Comparison of ENCODE assay signal across 8 cellular contexts in the genomic region with DNA sequence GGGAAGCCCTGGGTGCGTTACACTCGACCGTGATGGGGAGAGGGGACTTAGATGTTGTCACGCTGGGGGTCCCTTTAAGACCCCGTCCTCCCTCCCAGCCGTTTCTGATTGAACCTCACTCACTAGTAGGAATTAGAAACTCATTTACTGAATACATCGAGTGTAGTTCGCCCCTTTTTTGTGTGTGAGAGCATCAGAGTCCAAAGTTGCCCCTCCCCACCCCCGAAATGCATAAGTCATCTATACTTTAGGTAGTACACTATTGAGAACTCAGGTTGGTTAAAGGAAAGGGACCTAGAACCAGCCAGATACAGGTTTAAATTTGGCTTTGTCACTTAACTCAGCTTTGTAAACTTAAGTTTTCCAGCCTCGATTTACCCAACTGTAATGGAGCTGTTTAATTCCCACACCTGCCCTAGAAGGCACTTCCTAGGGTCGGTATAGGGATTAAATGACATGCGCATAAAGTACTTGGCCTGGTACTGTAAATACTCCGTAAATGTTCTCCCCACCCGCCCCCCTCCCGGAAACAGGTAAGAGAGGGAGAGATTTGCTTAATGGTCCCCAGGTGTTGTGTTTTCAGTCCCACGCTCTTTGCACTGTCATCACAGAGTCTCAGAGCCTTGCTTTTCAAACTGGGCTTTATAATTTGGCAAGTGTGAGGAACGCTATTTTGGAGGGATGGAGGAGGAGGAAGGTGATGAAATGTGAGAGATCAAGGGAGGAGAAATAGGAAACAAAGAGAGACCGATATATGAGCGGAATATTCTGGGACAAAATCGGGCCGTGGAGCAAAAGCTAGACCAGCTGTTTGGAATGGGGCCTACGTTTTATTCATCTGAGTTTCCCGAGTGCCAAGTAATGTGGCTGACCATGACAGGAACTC. TPM values are rescaled to one million over a fixed set of nuclear protein-coding genes. Genes with fewer than 3 reads are reported as not detected.
DNase-seq lines count a peak whose midpoint lies in the region; ATAC-seq and TF ChIP-seq lines count a peak whose summit lies in the region.

No MANE protein-coding gene starts in this region.

- no peaks in the 10 kb centered on the region for H3K27me3 Mint-ChIP-seq in T-helper 17 cell

- peak overlapping the region; percentile 15 for H3K27ac ChIP-seq in fibroblast of lung (ENCODE audit: insufficient read depth, low read length)

- H3K4me1 ChIP-seq in fibroblast of lung (ENCODE audit: control insufficient read depth, extremely low read depth, insufficient read depth, low read length) = peaks cover 4% of the 10 kb centered on the region

- H2AFZ ChIP-seq in fibroblast of lung (ENCODE audit: low read length) = no peak overlapping the region

- TF ChIP-seq CTCF in fibroblast of lung (conservative IDR thresholded peaks at IDR 0.05 in 1 of 2, IDR thresholded peaks at IDR 0.05 in 1 of 2; ENCODE audit: low read depth in 1 of 2, low read length in 2 of 2) = no peak
- TF ChIP-seq CTCF in retinal pigment epithelial cell (conservative IDR thresholded peaks at IDR 0.05; ENCODE audit: low read depth, low read length) = no peak

- no peaks in the 10 kb centered on the region for H3K9me3 ChIP-seq in T-helper 17 cell (ENCODE audit: control insufficient read depth, low read length, poor library complexity, severe bottlenecking)
- H3K9me3 ChIP-seq in fibroblast of lung (ENCODE audit: control insufficient read depth, insufficient read depth, low read depth, low read length) = no peaks in the 10 kb centered on the region

- ATAC-seq in T-helper 17 cell = no peak
- ATAC-seq in HG03097 (IDR thresholded peaks at IDR 0.05; ENCODE audit: low FRiP score, unreplicated experiment) = no peak

- H3K36me3 ChIP-seq in fibroblast of lung (ENCODE audit: control insufficient read depth, insufficient read depth, low read length) = peaks cover 5% of the 10 kb centered on the region

- DNase-seq in stimulated activated CD4-positive, alpha-beta T cell treated with anti-CD3 and anti-CD28 coated beads, Interleukin-15, amount 100 ng/mL, for 24 hours = peak; percentile 18
- no peak for DNase-seq in stimulated activated CD4-positive, alpha-beta T cell treated with anti-CD3 and anti-CD28 coated beads, Interleukin-4, amount 100 ng/mL, for 24 hours
- DNase-seq in T-helper 17 cell (no peak), fibroblast of lung (ENCODE audit: low read depth in 2 of 2) (no peak), retinal pigment epithelial cell (ENCODE audit: low read depth) (no peak), NOMO-1 treated with dmso at 0.1 percent for 144 hours (lab: John Stamatoyannopoulos, UW; ENCODE audit: unreplicated experiment) (no peak), SHP77 treated with DMSO at 0.1 percent for 48 hours (lab: John Stamatoyannopoulos, UW) (no peak)

- H3K4me2 ChIP-seq in fibroblast of lung (ENCODE audit: extremely low read depth, insufficient read depth, low read length) = peak overlapping the region; percentile 94

- H3K27ac Mint-ChIP-seq in T-helper 17 cell = peak overlapping the region; percentile 98

- peaks cover 2% of the 10 kb centered on the region for H3K36me3 Mint-ChIP-seq in T-helper 17 cell (ENCODE audit: low read depth)

- H3K9ac ChIP-seq in fibroblast of lung (ENCODE audit: insufficient read depth, low read length) = peak overlapping the region; percentile 98

- peaks cover 29% of the 10 kb centered on the region for H3K4me1 Mint-ChIP-seq in T-helper 17 cell

- H4K20me1 ChIP-seq in fibroblast of lung (ENCODE audit: control insufficient read depth, extremely low read depth, insufficient read depth, low read length) = no peaks in the 10 kb centered on the region

- H3K79me2 ChIP-seq in fibroblast of lung (ENCODE audit: control insufficient read depth, insufficient read depth, low read length) = peaks cover 39% of the 10 kb centered on the region

- no peaks in the 10 kb centered on the region for H3K27me3 ChIP-seq in fibroblast of lung (ENCODE audit: control insufficient read depth, insufficient read depth, low read length)

- H3K4me3 ChIP-seq in fibroblast of lung (replicated peaks in 1 of 4; ENCODE audit: control extremely low read depth in 1 of 4, insufficient read depth in 1 of 4, low read depth in 3 of 4, low read length in 4 of 4) = peak overlapping the region; percentile 52 to 95 (median 79)
- H3K4me3 ChIP-seq in retinal pigment epithelial cell (ENCODE audit: low read length) = peak overlapping the region; percentile 95

- H3K4me3 Mint-ChIP-seq in T-helper 17 cell = peak overlapping the region; percentile 98

RNA-seq across cellular contexts. Expression of a gene that starts 0.9 kb away (rescaled TPM):
- total RNA-seq in T-helper 17 cell (10 to 100 TPM; 29.8 to 34.9 TPM), fibroblast of lung (31.4 and 34.2 TPM in 2 replicates)
- 17.8 and 20.3 TPM in 2 replicates for polyA plus RNA-seq in fibroblast of lung
- polyA plus RNA-seq in fibroblast of lung (2012) = 10.7 and 12.9 TPM in 2 replicates
- 10.6 and 14.5 TPM in 2 replicates for polyA minus RNA-seq in fibroblast of lung (ENCODE audit: low replicate concordance)

RNA-seq across cellular contexts. Expression of a gene that starts 4.5 kb away (rescaled TPM):
- 10 to 100 TPM; 77.8 to 82.2 TPM for total RNA-seq in T-helper 17 cell
- total RNA-seq in fibroblast of lung = 41.6 and 64.7 TPM in 2 replicates
- polyA plus RNA-seq in fibroblast of lung = 76.1 and 97.4 TPM in 2 replicates
- polyA plus RNA-seq in fibroblast of lung (2012) = 40.6 and 49.3 TPM in 2 replicates
- polyA minus RNA-seq in fibroblast of lung (ENCODE audit: low replicate concordance) = 118 and 162 TPM in 2 replicates
